22 cellular contexts compared by ENCODE assay signal in genomic region chr17:1331708-1332107, GRCh38. TPM values are rescaled to one million over a fixed set of nuclear protein-coding genes. Genes with fewer than 3 reads are reported as not detected.
DNase-seq lines count a peak whose midpoint lies in the region; ATAC-seq, FAIRE-seq and TF ChIP-seq lines count a peak whose summit lies in the region.
"Had no signal": no experiment of that assay in that cellular context is flagged by ENCODE, and none has a peak within 500 bp of the region (broad histone marks: within the 10 kb centered on the region; RNA-seq: fewer than 3 reads in every experiment).

No MANE protein-coding gene starts in this region.

- H3K36me3 Mint-ChIP-seq in activated CD4-positive, alpha-beta T cell treated with anti-CD3 and anti-CD28 coated beads, Interleukin-2, amount 10 ng/mL, durations not matched to agents 24 days and 14 days (ENCODE audit: low read depth) = no peaks in the 10 kb centered on the region
- H3K36me3 Mint-ChIP-seq in T-helper 1 cell treated with Interleukin-12 subunit alpha and Interleukin-12 subunit beta and Interleukin-4 antibody, amounts not matched to agents 30 μg/mL and 1 μg/mL, for 36 hours (ENCODE audit: low read depth) = no peaks in the 10 kb centered on the region
- peaks cover 2% of the 10 kb centered on the region for H3K36me3 Mint-ChIP-seq in central memory CD8-positive, alpha-beta T cell (ENCODE audit: insufficient read depth)
- H3K36me3 Mint-ChIP-seq in naive B cell = no peaks in the 10 kb centered on the region

- peak overlapping the region; percentile 38 for H3K4me3 Mint-ChIP-seq in activated CD4-positive, alpha-beta T cell treated with anti-CD3 and anti-CD28 coated beads, Interleukin-2, amount 10 ng/mL, durations not matched to agents 24 days and 14 days
- peak overlapping the region; percentile 10 for H3K4me3 Mint-ChIP-seq in T-helper 1 cell treated with Interleukin-12 subunit alpha and Interleukin-12 subunit beta and Interleukin-4 antibody, amounts not matched to agents 30 μg/mL and 1 μg/mL, for 36 hours
- H3K4me3 Mint-ChIP-seq in central memory CD8-positive, alpha-beta T cell = peak overlapping the region; percentile 16
- H3K4me3 Mint-ChIP-seq in naive B cell = peak overlapping the region in 3 of 8 donors; percentile 28 to 67 (median 65)
- H3K4me3 Mint-ChIP-seq: neural crest cell had no signal

- no peaks in the 10 kb centered on the region for H3K27me3 Mint-ChIP-seq in activated CD4-positive, alpha-beta T cell treated with anti-CD3 and anti-CD28 coated beads, Interleukin-2, amount 10 ng/mL, durations not matched to agents 24 days and 14 days
- H3K27me3 Mint-ChIP-seq in T-helper 1 cell treated with Interleukin-12 subunit alpha and Interleukin-12 subunit beta and Interleukin-4 antibody, amounts not matched to agents 30 μg/mL and 1 μg/mL, for 36 hours (ENCODE audit: low read depth) = no peaks in the 10 kb centered on the region
- H3K27me3 Mint-ChIP-seq in central memory CD8-positive, alpha-beta T cell = no peaks in the 10 kb centered on the region
- peaks cover 0 to 3% (median 0%) of the 10 kb centered on the region in 3 donors for H3K27me3 Mint-ChIP-seq in naive B cell

- no peaks in the 10 kb centered on the region for H3K9me3 ChIP-seq in hepatocyte (ENCODE audit: low read depth)
- H3K9me3 ChIP-seq: tibial artery had no signal

- no peak for TF ChIP-seq POLR2A in GM12892 (IDR thresholded peaks at IDR 0.05; ENCODE audit: low read depth, low read length)

- peaks cover 6% of the 10 kb centered on the region for H3K4me1 Mint-ChIP-seq in activated CD4-positive, alpha-beta T cell treated with anti-CD3 and anti-CD28 coated beads, Interleukin-2, amount 10 ng/mL, durations not matched to agents 24 days and 14 days
- H3K4me1 Mint-ChIP-seq in T-helper 1 cell treated with Interleukin-12 subunit alpha and Interleukin-12 subunit beta and Interleukin-4 antibody, amounts not matched to agents 30 μg/mL and 1 μg/mL, for 36 hours (ENCODE audit: low read depth) = peaks cover 12% of the 10 kb centered on the region
- peaks cover 12% of the 10 kb centered on the region for H3K4me1 Mint-ChIP-seq in central memory CD8-positive, alpha-beta T cell
- peaks cover 10 to 17% (median 17%) of the 10 kb centered on the region in 3 donors for H3K4me1 Mint-ChIP-seq in naive B cell

- H3K4me3 ChIP-seq in hepatocyte = no peak overlapping the region
- H3K4me3 ChIP-seq: tibial artery had no signal

- no peaks in the 10 kb centered on the region for H3K27me3 ChIP-seq in hepatocyte
- H3K27me3 ChIP-seq: tibial artery had no signal

- no peaks in the 10 kb centered on the region for H3K79me2 ChIP-seq in hepatocyte

- no peaks in the 10 kb centered on the region for H3K9me3 Mint-ChIP-seq in activated CD4-positive, alpha-beta T cell treated with anti-CD3 and anti-CD28 coated beads, Interleukin-2, amount 10 ng/mL, durations not matched to agents 24 days and 14 days
- no peaks in the 10 kb centered on the region for H3K9me3 Mint-ChIP-seq in T-helper 1 cell treated with Interleukin-12 subunit alpha and Interleukin-12 subunit beta and Interleukin-4 antibody, amounts not matched to agents 30 μg/mL and 1 μg/mL, for 36 hours
- no peaks in the 10 kb centered on the region for H3K9me3 Mint-ChIP-seq in central memory CD8-positive, alpha-beta T cell
- no peaks in the 10 kb centered on the region for H3K9me3 Mint-ChIP-seq in naive B cell
- H3K9me3 Mint-ChIP-seq: neural crest cell had no signal

- 76% methylated on average over 8 of the region's 8 CpGs for WGBS in hepatocyte (ENCODE audit: low lambda C conversion rate, missing lambda C conversion rate)

- H3K4me2 ChIP-seq in hepatocyte = no peak overlapping the region

- no peaks in the 10 kb centered on the region for H3K36me3 ChIP-seq in hepatocyte (replicated peaks; ENCODE audit: insufficient read depth, low read depth)
- H3K36me3 ChIP-seq: tibial artery, WERI-Rb-1 had no signal

- H3K9me2 ChIP-seq in hepatocyte (replicated peaks; ENCODE audit: insufficient read depth) = no peaks in the 10 kb centered on the region

- TF ChIP-seq CTCF in hepatocyte (IDR thresholded peaks at IDR 0.05; ENCODE audit: poor library complexity) = no peak

- no peak overlapping the region for H3K27ac ChIP-seq in hepatocyte
- H3K27ac ChIP-seq: C4-2B, tibial artery, WERI-Rb-1 had no signal

- no peak overlapping the region for H2AFZ ChIP-seq in hepatocyte

- no peaks in the 10 kb centered on the region for H3K4me1 ChIP-seq in hepatocyte (ENCODE audit: insufficient read depth)

- intact Hi-C loops in activated CD4-positive, alpha-beta T cell treated with anti-CD3 and anti-CD28 coated beads, Interleukin-2, amount 10 ng/mL, durations not matched to agents 24 days and 14 days (cut with micrococcal nuclease) = loop anchor here (1.0 to 5.0 kb wide), 4 partner anchors 37 to 209 kb away; no protein-coding TSS in a partner anchor

- H3K27ac Mint-ChIP-seq in activated CD4-positive, alpha-beta T cell treated with anti-CD3 and anti-CD28 coated beads, Interleukin-2, amount 10 ng/mL, durations not matched to agents 24 days and 14 days = no peak overlapping the region
- peak overlapping the region; percentile 76 for H3K27ac Mint-ChIP-seq in T-helper 1 cell treated with Interleukin-12 subunit alpha and Interleukin-12 subunit beta and Interleukin-4 antibody, amounts not matched to agents 30 μg/mL and 1 μg/mL, for 36 hours
- no peak overlapping the region for H3K27ac Mint-ChIP-seq in central memory CD8-positive, alpha-beta T cell (ENCODE audit: low read depth)
- peak overlapping the region in 2 of 6 donors; percentile 44 to 92 for H3K27ac Mint-ChIP-seq in naive B cell

- FAIRE-seq in GM12892 (lab: Jason Lieb, UNC) = no peak
- FAIRE-seq: keratinocyte had no signal

- peak; percentile 79 for DNase-seq in activated CD4-positive, alpha-beta T cell treated with anti-CD3 and anti-CD28 coated beads, Interleukin-2, amount 10 ng/mL, durations not matched to agents 24 days and 14 days
- DNase-seq in activated CD4-positive, alpha-beta T cell treated with anti-CD3 and anti-CD28 coated beads for 48 hours = no peak
- peak in 1 of 2 donors; percentile 11 for DNase-seq in central memory CD8-positive, alpha-beta T cell (ENCODE audit: low spot score in 2 of 2)
- no peak for DNase-seq in naive B cell
- no peak for DNase-seq in hepatocyte (ENCODE audit: low spot score)
- no peak for DNase-seq in GM12892 (ENCODE audit: insufficient read length)
- DNase-seq: 8988T; DMS53; effector memory CD4-positive, alpha-beta T cell; Karpas-422; mesenchymal stem cell; NCI-H1105; WERI-Rb-1 had no signal

- ATAC-seq in central memory CD8-positive, alpha-beta T cell (replicated peaks; ENCODE audit: extremely low read depth, poor library complexity, severe bottlenecking) = peak; percentile 68
- ATAC-seq in naive B cell (ENCODE audit: low read depth in 2 of 2) = peak; percentile 68 to 69
- no peak for ATAC-seq in GM18858 (IDR thresholded peaks at IDR 0.05; ENCODE audit: unreplicated experiment)

- no peaks in the 10 kb centered on the region for H4K20me1 ChIP-seq in hepatocyte (ENCODE audit: insufficient read depth, poor library complexity, severe bottlenecking)

RNA-seq across cellular contexts. Expression of gene TRARG1, which starts 52.2 kb away (rescaled TPM):
- 0.07 TPM in 2 replicates for total RNA-seq in activated CD4-positive, alpha-beta T cell treated with anti-CD3 and anti-CD28 coated beads, Interleukin-2, amount 10 ng/mL, durations not matched to agents 24 days and 14 days
- polyA plus RNA-seq in naive B cell (ENCODE audit: low read depth in 6 of 6) (not detected), hepatocyte (not detected in 2 replicates)
- 0.08 TPM in 1 of 2 replicates, not detected in the other for total RNA-seq in hepatocyte
- polyA plus RNA-seq in GM12892 (2012; ENCODE audit: missing spikeins) = not detected
- total RNA-seq: fibroblast of lung, H4, HT-29 had no signal
- polyA plus RNA-seq: fibroblast of lung, keratinocyte had no signal
